ENCODE assay signal across 15 cellular contexts in genomic region chr17:4204190-4204589, GRCh38. TPM values are rescaled to one million over a fixed set of nuclear protein-coding genes. Genes with fewer than 3 reads are reported as not detected.
DNase-seq lines count a peak whose midpoint lies in the region; ATAC-seq and TF ChIP-seq lines count a peak whose summit lies in the region.
"Had no signal": no experiment of that assay in that cellular context is flagged by ENCODE, and none has a peak within 500 bp of the region (broad histone marks: within the 10 kb centered on the region; RNA-seq: fewer than 3 reads in every experiment).

No MANE protein-coding gene starts in this region.

- CTCF ChIA-PET in HEK293T (lab: Yijun Ruan, JAX) = interaction anchor here (0.7 kb wide), 1 partner anchor 192 kb away, joined by 4 read pairs; no protein-coding TSS in a partner anchor

- H3K4me3 ChIP-seq in heart left ventricle (no peak overlapping the region), colonic mucosa (no peak overlapping the region), osteoblast (ENCODE audit: insufficient read depth, low read length) (peak overlapping the region; percentile 14), vagina (no peak overlapping the region)
- H3K4me3 ChIP-seq: thyroid gland had no signal

- peaks cover 2% of the 10 kb centered on the region for H3K79me2 ChIP-seq in osteoblast (ENCODE audit: insufficient read depth, low read length)

- peak overlapping the region; percentile 70 for H3K4me2 ChIP-seq in osteoblast (ENCODE audit: insufficient read depth, low read length)
- H3K4me2 ChIP-seq: KMS-11 had no signal

- DNase-seq in heart left ventricle (no peak), cardiac septum (ENCODE audit: low spot score) (no peak), colonic mucosa (no peak), osteoblast (ENCODE audit: insufficient read length, low spot score, missing footprints) (peak; percentile 83), vagina (ENCODE audit: extremely low spot score in 2 of 2) (no peak), HEK293T (ENCODE audit: extremely low spot score) (no peak), NCI-H1436 treated with DMSO at 0.1 percent for 48 hours (lab: John Stamatoyannopoulos, UW) (no peak)
- DNase-seq: activated CD4-positive, alpha-beta memory T cell treated with anti-CD3 and anti-CD28 coated beads for 36 hours; activated naive CD4-positive, alpha-beta T cell treated with Interleukin-2 at 50 U/mL for 16 hours; BE2C; NCI-H2107; T-cell had no signal

- H3K27me3 ChIP-seq in heart left ventricle (no peaks in the 10 kb centered on the region), colonic mucosa (no peaks in the 10 kb centered on the region), osteoblast (ENCODE audit: insufficient read depth, low read length) (no peaks in the 10 kb centered on the region), vagina (no peaks in the 10 kb centered on the region)
- H3K27me3 ChIP-seq: BE2C, thyroid gland had no signal

- H3K36me3 ChIP-seq in heart left ventricle (peaks cover 2 to 86% (median 60%) of the 10 kb centered on the region in 9 donors), colonic mucosa (peaks cover 20% of the 10 kb centered on the region), osteoblast (ENCODE audit: insufficient read depth, low read length) (peaks cover 13% of the 10 kb centered on the region), vagina (peaks cover 3 to 32% of the 10 kb centered on the region in 2 donors)
- H3K36me3 ChIP-seq: BE2C had no signal

- no peaks in the 10 kb centered on the region for H3K9me3 ChIP-seq in heart left ventricle
- no peaks in the 10 kb centered on the region for H3K9me3 ChIP-seq in colonic mucosa
- H3K9me3 ChIP-seq in osteoblast (ENCODE audit: low read depth, low read length) = no peaks in the 10 kb centered on the region
- no peaks in the 10 kb centered on the region for H3K9me3 ChIP-seq in vagina
- H3K9me3 ChIP-seq: BE2C, thyroid gland had no signal

- POLR2A ChIA-PET in HEK293T (lab: Yijun Ruan, JAX) = no interaction called here

- TF ChIP-seq CTCF in heart left ventricle (IDR thresholded peaks at IDR 0.05) (no peak), colonic mucosa (IDR thresholded peaks at IDR 0.05) (no peak), osteoblast (IDR thresholded peaks at IDR 0.05; ENCODE audit: extremely low read depth, low read depth, low read length) (no peak), vagina (IDR thresholded peaks at IDR 0.05) (no peak)

- H3K9ac ChIP-seq in colonic mucosa (ENCODE audit: low read depth in 2 of 2, low read length in 2 of 2) = no peak overlapping the region
- H3K9ac ChIP-seq: KMS-11 had no signal

- WGBS in heart left ventricle, 4 donors = 79 to 88% (median 82%) methylated on average over 6 of the region's 6 CpGs

- no peak overlapping the region for H2AFZ ChIP-seq in osteoblast (ENCODE audit: low read length)

- TF ChIP-seq POLR2A in heart left ventricle (IDR thresholded peaks at IDR 0.05) (no peak), vagina (IDR thresholded peaks at IDR 0.05) (no peak)

- H3K4me1 ChIP-seq in heart left ventricle (peaks cover 0 to 28% (median 10%) of the 10 kb centered on the region in 12 donors), colonic mucosa (no peaks in the 10 kb centered on the region), osteoblast (ENCODE audit: insufficient read depth, low read length) (peaks cover 40% of the 10 kb centered on the region), vagina (peaks cover 5% of the 10 kb centered on the region)
- H3K4me1 ChIP-seq: BE2C had no signal

- ATAC-seq in heart left ventricle = no peak
- no peak for ATAC-seq in GM21619 (IDR thresholded peaks at IDR 0.05; ENCODE audit: unreplicated experiment)
- ATAC-seq: T-cell had no signal

- H4K20me1 ChIP-seq in osteoblast (ENCODE audit: insufficient read depth, low read length) = no peaks in the 10 kb centered on the region

- H3K27ac ChIP-seq in heart left ventricle = peak overlapping the region in 8 of 12 donors; percentile 2 to 77 (median 34)
- peak overlapping the region; percentile 32 for H3K27ac ChIP-seq in colonic mucosa
- H3K27ac ChIP-seq in osteoblast (ENCODE audit: low read depth, low read length) = peak overlapping the region; percentile 99
- peak overlapping the region; percentile 65 for H3K27ac ChIP-seq in vagina
- H3K27ac ChIP-seq: KMS-11 had no signal

- intact Hi-C loops in heart left ventricle (cut with DNase I) = loop anchor here in 3 of 10 donors (5.0 to 10.0 kb wide), 2 partner anchors 59 to 208 kb away; partner anchors contain the start of genes CYB5D2 (in 1 of the 3) and ZZEF1 (in 1 of the 3)
- intact Hi-C loops in cardiac septum (cut with DNase I) = no loop called here
- intact Hi-C loops in colonic mucosa (cut with DNase I) = no loop called here
- intact Hi-C loops in vagina (cut with DNase I) = no loop called here

TF ChIP-seq in HEK293T, 16 proteins besides CTCF, POLR2A, EP300 and RAD21:
- no peak for TF ChIP-seq SUZ12 (IDR thresholded peaks at IDR 0.05)
- TF ChIP-seq PKNOX1 (IDR thresholded peaks at IDR 0.05) = no peak
- TF ChIP-seq TARDBP (IDR thresholded peaks at IDR 0.05) = no peak
- TF ChIP-seq SP1 (IDR thresholded peaks at IDR 0.05) = no peak
- no peak for TF ChIP-seq FOXM1 (IDR thresholded peaks at IDR 0.05; ENCODE audit: borderline replicate concordance)
- TF ChIP-seq LEF1 (IDR thresholded peaks at IDR 0.05; ENCODE audit: borderline replicate concordance) = no peak
- no peak for TF ChIP-seq ARNT (IDR thresholded peaks at IDR 0.05)
- no peak for TF ChIP-seq ELF4 (IDR thresholded peaks at IDR 0.05)
- no peak for TF ChIP-seq HDGF (IDR thresholded peaks at IDR 0.05; ENCODE audit: borderline replicate concordance)
- no peak for TF ChIP-seq BHLHE40 (IDR thresholded peaks at IDR 0.05; ENCODE audit: borderline replicate concordance)
- TF ChIP-seq ZNF384 (IDR thresholded peaks at IDR 0.05) = no peak
- TF ChIP-seq CTBP1 (IDR thresholded peaks at IDR 0.05; ENCODE audit: borderline replicate concordance) = no peak
- no peak for TF ChIP-seq NFRKB (IDR thresholded peaks at IDR 0.05)
- TF ChIP-seq FOXK2 (IDR thresholded peaks at IDR 0.05) = no peak

RNA-seq across cellular contexts. Expression of gene ANKFY1, which starts 59.6 kb away (rescaled TPM):
- total RNA-seq in heart left ventricle (10 to 100 TPM; 20.6 to 44.9 (median 24.9) TPM), cardiac septum (21.4 TPM), colonic mucosa (10 to 100 TPM; 43.8 to 51.8 TPM), osteoblast (44.2 and 44.9 TPM in 2 replicates), vagina (44.2 TPM)
- 10 to 100 TPM in 1 of 2 donors, 1 to 10 TPM in 1; 9.4 to 14.5 TPM for polyA plus RNA-seq in heart left ventricle

Comparison
In these comparisons a context has a peak if more than half of its experiments do, and no peak if none do; other contexts are left out.
1. H3K27ac ChIP-seq: peak in every context shown above with its lines; median percentile 99 in osteoblast; 65 in vagina; 34 in heart left ventricle; 32 in colonic mucosa.